Comparison of ENCODE assay signal across 28 cellular contexts in genomic region chr10:7906128-7906527, GRCh38.
"Had no signal": no experiment of that assay in that cellular context is flagged by ENCODE, and none has a peak within 500 bp of the region (broad histone marks: within the 10 kb centered on the region; RNA-seq: fewer than 3 reads in every experiment).

No MANE protein-coding gene starts in this region.

- ATAC-seq: activated CD4-positive, alpha-beta T cell treated with anti-CD3 and anti-CD28 coated beads for 36 hours; activated CD4-positive, CD25-positive, alpha-beta regulatory T cell treated with anti-CD3 and anti-CD28 coated beads, Interleukin-2, amount 50 U/mL, for 24 hours; activated CD8-positive, alpha-beta T cell treated with anti-CD3 and anti-CD28 coated beads, Interleukin-2, amount 10 ng/mL, durations not matched to agents 7 days and 5 days; Panc1 had no signal

- DNase-seq: activated CD4-positive, alpha-beta T cell treated with anti-CD3 and anti-CD28 coated beads for 36 hours; activated CD4-positive, alpha-beta T cell treated with anti-CD3 and anti-CD28 coated beads, Interleukin-2, amount 10 ng/mL, durations not matched to agents 7 days and 5 days; activated CD4-positive, alpha-beta T cell treated with anti-CD3 and anti-CD28 coated beads, Interleukin-2, amount 50 U/mL, for 48 hours; activated CD8-positive, alpha-beta T cell treated with anti-CD3 and anti-CD28 coated beads, Interleukin-2, amount 10 ng/mL, durations not matched to agents 7 days and 5 days; activated gamma-delta T cell; activated naive CD4-positive, alpha-beta T cell treated with Interleukin-2 at 50 U/mL for 16 hours; activated naive CD8-positive, alpha-beta T cell treated with anti-CD3 and anti-CD28 coated beads, Interleukin-2, amount 10 ng/mL, durations not matched to agents 7 days and 5 days; activated T-cell treated with anti-CD3 and anti-CD28 coated beads, Interleukin-2, amount 50 U/mL, for 24 hours; amygdala; MM.1S; MV-4-11; NCI-H1105; NCI-H1436; NCI-H187; NCI-H2029 treated with DMSO at 0.1 percent for 48 hours; NCI-H2171 treated with DMSO at 0.1 percent for 48 hours; NCI-H2227 treated with DMSO at 0.1 percent for 48 hours; NCI-H446; NCI-H510A treated with DMSO at 0.1 percent for 48 hours; NCI-H526 treated with DMSO at 0.1 percent for 48 hours; NCI-H774; SHP77; SJCRH30 had no signal

- H3K4me3 Mint-ChIP-seq: activated CD4-positive, alpha-beta T cell treated with anti-CD3 and anti-CD28 coated beads for 36 hours; activated CD4-positive, alpha-beta T cell treated with anti-CD3 and anti-CD28 coated beads, Interleukin-2, amount 10 ng/mL, durations not matched to agents 7 days and 5 days; activated CD8-positive, alpha-beta T cell treated with anti-CD3 and anti-CD28 coated beads, Interleukin-2, amount 10 ng/mL, durations not matched to agents 7 days and 5 days; activated naive CD4-positive, alpha-beta T cell treated with anti-CD3 and anti-CD28 coated beads, Interleukin-2, amount 50 U/mL, for 24 hours; activated naive CD8-positive, alpha-beta T cell treated with anti-CD3 and anti-CD28 coated beads, Interleukin-2, amount 10 ng/mL, durations not matched to agents 7 days and 5 days; activated T-cell treated with anti-CD3 and anti-CD28 coated beads, Interleukin-2, amount 50 U/mL, for 24 hours; central memory CD8-positive, alpha-beta T cell had no signal

- H3K27ac Mint-ChIP-seq: activated CD4-positive, alpha-beta T cell treated with anti-CD3 and anti-CD28 coated beads for 36 hours; activated CD4-positive, alpha-beta T cell treated with anti-CD3 and anti-CD28 coated beads, Interleukin-2, amount 10 ng/mL, durations not matched to agents 7 days and 5 days; activated CD8-positive, alpha-beta T cell treated with anti-CD3 and anti-CD28 coated beads, Interleukin-2, amount 10 ng/mL, durations not matched to agents 7 days and 5 days; activated naive CD4-positive, alpha-beta T cell treated with anti-CD3 and anti-CD28 coated beads, Interleukin-2, amount 50 U/mL, for 24 hours; activated naive CD8-positive, alpha-beta T cell treated with anti-CD3 and anti-CD28 coated beads, Interleukin-2, amount 10 ng/mL, durations not matched to agents 7 days and 5 days; activated T-cell treated with anti-CD3 and anti-CD28 coated beads, Interleukin-2, amount 50 U/mL, for 24 hours; activated T-helper 2 cell treated with anti-CD3 and anti-CD28 coated beads, Interferon-gamma antibody, Interleukin-2, Interleukin-4, amounts not matched to agents 10 μg/mL and 5 μg/mL and 100 μg/mL, durations not matched to agents 14 hours and 24 hours and 36 hours had no signal

- H3K27me3 Mint-ChIP-seq: activated CD4-positive, alpha-beta T cell treated with anti-CD3 and anti-CD28 coated beads for 36 hours; activated CD4-positive, alpha-beta T cell treated with anti-CD3 and anti-CD28 coated beads, Interleukin-2, amount 10 ng/mL, durations not matched to agents 7 days and 5 days; activated naive CD4-positive, alpha-beta T cell treated with anti-CD3 and anti-CD28 coated beads, Interleukin-2, amount 50 U/mL, for 24 hours; activated naive CD8-positive, alpha-beta T cell treated with anti-CD3 and anti-CD28 coated beads, Interleukin-2, amount 10 ng/mL, durations not matched to agents 7 days and 5 days; activated T-cell treated with anti-CD3 and anti-CD28 coated beads, Interleukin-2, amount 50 U/mL, for 24 hours; central memory CD8-positive, alpha-beta T cell had no signal

- H3K9me3 Mint-ChIP-seq: activated CD4-positive, alpha-beta T cell treated with anti-CD3 and anti-CD28 coated beads, Interleukin-2, amount 10 ng/mL, durations not matched to agents 7 days and 5 days; activated naive CD4-positive, alpha-beta T cell treated with anti-CD3 and anti-CD28 coated beads, Interleukin-2, amount 50 U/mL, for 24 hours; activated naive CD8-positive, alpha-beta T cell treated with anti-CD3 and anti-CD28 coated beads, Interleukin-2, amount 10 ng/mL, durations not matched to agents 7 days and 5 days; activated T-cell treated with anti-CD3 and anti-CD28 coated beads, Interleukin-2, amount 50 U/mL, for 24 hours; activated T-helper 2 cell treated with anti-CD3 and anti-CD28 coated beads, Interferon-gamma antibody, Interleukin-2, Interleukin-4, amounts not matched to agents 10 μg/mL and 5 μg/mL and 100 μg/mL, durations not matched to agents 14 hours and 24 hours and 36 hours; central memory CD8-positive, alpha-beta T cell had no signal
